8 cellular contexts compared by ENCODE assay signal in the genomic region with DNA sequence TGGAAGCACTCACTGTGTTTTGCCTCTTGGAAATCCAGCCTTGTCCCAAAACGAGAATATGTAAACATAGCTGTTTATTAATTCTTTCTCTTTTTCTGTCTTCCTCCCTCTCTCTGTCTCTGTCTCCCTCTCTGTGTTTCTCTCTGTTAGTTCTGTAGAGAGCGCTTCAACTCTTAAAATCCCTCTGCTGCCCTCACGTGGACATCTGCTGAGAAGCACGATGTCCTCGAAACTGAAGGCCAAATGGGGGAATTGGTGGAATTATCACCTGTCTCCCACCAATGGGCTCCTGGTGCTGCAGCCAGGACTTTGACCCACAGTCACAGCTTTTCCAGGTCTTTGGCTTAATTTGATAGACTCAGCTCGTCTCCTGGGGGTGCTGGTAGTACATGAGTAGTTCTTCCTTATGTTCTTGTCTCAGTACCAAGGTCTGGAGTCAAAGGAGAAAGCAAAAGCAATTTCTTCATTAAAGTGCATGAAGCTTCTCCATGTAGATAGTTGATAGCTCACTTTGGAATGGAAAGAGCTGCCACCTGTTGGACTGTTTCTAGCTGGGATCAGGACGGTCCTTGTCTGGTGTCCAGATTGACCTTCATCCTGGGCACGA. TPM values are rescaled to one million over a fixed set of nuclear protein-coding genes. Genes with fewer than 3 reads are reported as not detected.
A peak's percentile ranks its signal among the peaks of the same experiment; 100 is the strongest.
DNase-seq lines count a peak whose midpoint lies in the region; ATAC-seq and TF ChIP-seq lines count a peak whose summit lies in the region.

No MANE protein-coding gene starts in this region.

- H3K4me2 ChIP-seq in OCI-LY3 (ENCODE audit: low read length): peak overlapping the region; percentile 45

- peak; percentile 5 for DNase-seq in BJ (ENCODE audit: low read depth)
- peak; percentile 26 for DNase-seq in HuH-7 (ENCODE audit: low spot score)
- peak; percentile 85 for DNase-seq in activated CD8-positive, alpha-beta memory T cell treated with anti-CD3 and anti-CD28 coated beads, Interleukin-2, amount 50 U/mL, for 48 hours
- no peak for DNase-seq in epithelial cell of proximal tubule (ENCODE audit: low read depth)
- DNase-seq in naive B cell: peak; percentile 61
- peak; percentile 49 to 64 for DNase-seq in stimulated activated CD8-positive, alpha-beta memory T cell treated with anti-CD3 and anti-CD28 coated beads, Interleukin-7, amount 100 ng/mL, for 48 hours (ENCODE audit: extremely low read depth in 1 of 2, low read depth in 1 of 2)

- H2AFZ ChIP-seq in OCI-LY3 (ENCODE audit: low read depth, low read length): peak overlapping the region; percentile 78

- H3K4me1 Mint-ChIP-seq in naive B cell: peaks cover 5 to 7% (median 6%) of the 10 kb centered on the region in 3 donors

- no peak overlapping the region for H3K9ac ChIP-seq in OCI-LY3 (ENCODE audit: low read length)

- no peaks in the 10 kb centered on the region for H3K79me2 ChIP-seq in OCI-LY3 (ENCODE audit: low read length)

- no peaks in the 10 kb centered on the region for H3K27me3 Mint-ChIP-seq in naive B cell

- peak; percentile 56 for ATAC-seq in GM19397 (IDR thresholded peaks at IDR 0.05; ENCODE audit: unreplicated experiment)
- peak; percentile 92 to 94 for ATAC-seq in naive B cell (ENCODE audit: low read depth in 2 of 2)

- H3K36me3 ChIP-seq in BJ (ENCODE audit: control insufficient read depth, insufficient read depth, low read length): no peaks in the 10 kb centered on the region
- no peaks in the 10 kb centered on the region for H3K36me3 ChIP-seq in OCI-LY3 (replicated peaks; ENCODE audit: low read depth, low read length)

- no peaks in the 10 kb centered on the region for H3K9me3 Mint-ChIP-seq in naive B cell

- H3K27ac ChIP-seq in OCI-LY3 (ENCODE audit: low read length): no peak overlapping the region

- H4K20me1 ChIP-seq in OCI-LY3 (ENCODE audit: insufficient read depth, low read length): no peaks in the 10 kb centered on the region

- peaks cover 33% of the 10 kb centered on the region for H3K4me1 ChIP-seq in OCI-LY3 (ENCODE audit: low read length)

- POLR2A ChIA-PET in BJ (lab: Charles Lee): no interaction called here

- TF ChIP-seq CTCF in BJ (IDR thresholded peaks at IDR 0.05; ENCODE audit: insufficient read depth, low read depth, low read length) (peak; percentile 81), OCI-LY3 (IDR thresholded peaks at IDR 0.05; ENCODE audit: low read depth, low read length) (peak; percentile 76), epithelial cell of proximal tubule (conservative IDR thresholded peaks at IDR 0.05; ENCODE audit: low read depth, low read length) (peak; percentile 88)

- H3K27me3 ChIP-seq in BJ (ENCODE audit: control insufficient read depth, insufficient read depth, low read length) (no peaks in the 10 kb centered on the region), OCI-LY3 (ENCODE audit: low read depth, low read length) (no peaks in the 10 kb centered on the region)

- no peaks in the 10 kb centered on the region for H3K9me3 ChIP-seq in OCI-LY3 (ENCODE audit: insufficient read depth, low read length)

- peak overlapping the region in 1 of 6 donors; percentile 19 for H3K27ac Mint-ChIP-seq in naive B cell

- H3K4me3 ChIP-seq in BJ (ENCODE audit: low read depth, low read length) (no peak overlapping the region), OCI-LY3 (ENCODE audit: low read length) (peak overlapping the region; percentile 13; the same call in 1 of the 2 replicates), epithelial cell of proximal tubule (ENCODE audit: low read depth, low read length) (no peak overlapping the region)

- H3K36me3 Mint-ChIP-seq in naive B cell: no peaks in the 10 kb centered on the region

- H3K4me3 Mint-ChIP-seq in naive B cell: no peak overlapping the region

- CTCF ChIA-PET in BJ (lab: Yijun Ruan, JAX): interaction anchor here (0.6 to 3.7 kb wide), 18 partner anchors 9 to 385 kb away, joined by 3 to 26 read pairs (median 4); no protein-coding TSS in a partner anchor

RNA-seq across cellular contexts. Expression of gene GBP6, which starts 5.5 kb away (rescaled TPM):
- polyA plus RNA-seq in BJ (2011; rRNA removed): not detected in 2 replicates
- polyA minus RNA-seq in BJ (2011; rRNA and poly(A)+ RNA removed): not detected in 2 replicates
- total RNA-seq in epithelial cell of proximal tubule: 0.40 and 0.65 TPM in 2 replicates
- not detected for polyA plus RNA-seq in naive B cell (ENCODE audit: low read depth in 6 of 6)
